In genomic region chr4:116478343-116478742, GRCh38 we compare ENCODE assay signal across 6 cellular contexts.
"Had no signal": no experiment of that assay in that cellular context is flagged by ENCODE, and none has a peak within 500 bp of the region (broad histone marks: within the 10 kb centered on the region; RNA-seq: fewer than 3 reads in every experiment).

No MANE protein-coding gene starts in this region.

- DNase-seq: GM23248, GOT3, H9, HCEC 1CT had no signal

- H2AFZ ChIP-seq: GM23248 had no signal

- H3K27ac ChIP-seq: GM23248 had no signal

- H3K4me3 ChIP-seq: GM23248 had no signal

- FAIRE-seq: H54, HTR-8/SVneo had no signal

- H3K9ac ChIP-seq: GM23248 had no signal
